Comparison of ENCODE assay signal across 17 cellular contexts in the genomic region with DNA sequence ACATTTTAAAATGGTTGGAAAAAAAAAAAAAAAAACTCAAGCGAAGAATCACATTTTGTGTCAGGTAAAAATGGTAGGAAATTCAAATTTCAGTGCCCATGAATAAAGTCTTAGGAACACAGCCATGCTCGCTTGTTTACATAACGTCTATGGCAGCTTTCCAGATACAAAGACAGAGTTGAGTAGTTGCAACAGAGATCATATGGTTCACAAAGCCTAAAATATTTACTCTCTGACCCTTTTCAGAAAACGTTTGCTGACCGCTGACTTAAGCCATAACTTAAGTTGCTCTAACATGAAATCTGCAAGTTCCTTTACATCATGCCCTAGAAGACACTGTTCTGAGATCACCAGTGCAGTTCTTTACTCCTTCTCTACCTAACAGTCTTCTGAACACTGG.
A peak's percentile ranks its signal among the peaks of the same experiment; 100 is the strongest.
DNase-seq lines count a peak whose midpoint lies in the region; ATAC-seq and TF ChIP-seq lines count a peak whose summit lies in the region.
"Had no signal": no experiment of that assay in that cellular context is flagged by ENCODE, and none has a peak within 500 bp of the region (broad histone marks: within the 10 kb centered on the region; RNA-seq: fewer than 3 reads in every experiment).

No MANE protein-coding gene starts in this region.

- H3K27me3 ChIP-seq in subcutaneous abdominal adipose tissue (ENCODE audit: control insufficient read depth in 5 of 5, insufficient read depth in 4 of 5, low read length in 5 of 5): no peaks in the 10 kb centered on the region
- H3K27me3 ChIP-seq: heart right ventricle had no signal

- no peaks in the 10 kb centered on the region for H3K36me3 ChIP-seq in subcutaneous abdominal adipose tissue (ENCODE audit: control insufficient read depth in 5 of 5, insufficient read depth in 5 of 5, low read length in 5 of 5)
- H3K36me3 ChIP-seq: heart right ventricle had no signal

- H3K27ac ChIP-seq in subcutaneous abdominal adipose tissue (ENCODE audit: low read depth, low read length): peak overlapping the region; percentile 85

- no peak for TF ChIP-seq CTCF in choroid plexus epithelial cell (conservative IDR thresholded peaks at IDR 0.05; ENCODE audit: low read depth, low read length)

- no peak for ATAC-seq in GM21786 (IDR thresholded peaks at IDR 0.05; ENCODE audit: unreplicated experiment)
- ATAC-seq: CD8-positive, alpha-beta T cell; GM12878; HCT116 had no signal

- peaks cover 8 to 30% (median 22%) of the 10 kb centered on the region in 5 donors for H3K4me1 ChIP-seq in subcutaneous abdominal adipose tissue (ENCODE audit: control insufficient read depth in 5 of 5, insufficient read depth in 5 of 5, low read length in 5 of 5)

- peaks cover 0 to 4% (median 0%) of the 10 kb centered on the region in 5 donors for H3K9me3 ChIP-seq in subcutaneous abdominal adipose tissue (ENCODE audit: control insufficient read depth in 5 of 5, low read length in 5 of 5)

- H3K4me3 ChIP-seq in choroid plexus epithelial cell (ENCODE audit: low read depth, low read length): no peak overlapping the region
- H3K4me3 ChIP-seq in subcutaneous abdominal adipose tissue (ENCODE audit: low read depth in 1 of 5, low read length in 5 of 5): no peak overlapping the region
- H3K4me3 ChIP-seq: GM12878, heart right ventricle had no signal

- DNase-seq in NCI-H2196 (lab: John Stamatoyannopoulos, UW; ENCODE audit: unreplicated experiment): peak; percentile 6
- DNase-seq in NCI-H2196 treated with DMSO at 0.1 percent for 48 hours (lab: John Stamatoyannopoulos, UW; ENCODE audit: unreplicated experiment): no peak
- peak; percentile 94 for DNase-seq in choroid plexus epithelial cell (ENCODE audit: low read depth)
- peak; percentile 21 for DNase-seq in kidney glomerular epithelial cell (lab: John Stamatoyannopoulos, UW)
- no peak for DNase-seq in activated CD4-positive, alpha-beta T cell treated with anti-CD3 and anti-CD28 coated beads for 1 hour
- no peak for DNase-seq in SIG-M5 treated with dmso at 0.1 percent for 504 hours (lab: John Stamatoyannopoulos, UW; ENCODE audit: unreplicated experiment)
- DNase-seq: activated gamma-delta T cell; CD8-positive, alpha-beta T cell; endodermal cell; heart right ventricle; NCI-H1436; NCI-H226; stimulated activated CD4-positive, alpha-beta T cell treated with anti-CD3 and anti-CD28 coated beads, Interleukin-15, amount 100 ng/mL, for 24 hours had no signal

- peak overlapping the region in 2 of 5 donors; percentile 5 to 49 for H3K9ac ChIP-seq in subcutaneous abdominal adipose tissue (ENCODE audit: low read length in 5 of 5)

Comparison
In these comparisons a context has a peak if more than half of its experiments do, and no peak if none do; other contexts are left out.
1. DNase-seq: peak in NCI-H2196 (single experiment), choroid plexus epithelial cell (single experiment) and kidney glomerular epithelial cell (single experiment); none in NCI-H2196 treated with DMSO at 0.1 percent for 48 hours (single experiment), activated CD4-positive, alpha-beta T cell treated with anti-CD3 and anti-CD28 coated beads for 1 hour (single experiment) and SIG-M5 treated with dmso at 0.1 percent for 504 hours (single experiment).